Comparison of ENCODE assay signal across 22 cellular contexts in the genomic region with DNA sequence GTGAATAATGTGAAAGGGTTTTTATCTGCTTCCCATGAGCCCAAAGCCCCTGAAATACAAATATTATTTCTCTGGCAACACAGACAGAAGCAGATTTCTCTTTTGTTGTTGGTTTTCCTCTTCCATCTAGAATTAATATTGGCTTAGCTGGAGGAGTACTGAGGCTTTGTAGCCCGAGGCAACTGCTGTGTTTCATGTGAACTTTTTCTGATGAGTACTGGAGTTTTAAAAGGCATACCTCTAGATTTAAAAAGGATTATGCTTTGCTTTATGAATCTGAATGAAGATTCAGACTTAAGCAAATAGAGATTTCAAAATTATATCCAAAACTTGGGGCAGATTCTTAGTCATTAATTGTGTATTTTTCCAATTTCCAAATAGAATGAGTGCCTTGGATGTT.
"Had no signal": no experiment of that assay in that cellular context is flagged by ENCODE, and none has a peak within 500 bp of the region (broad histone marks: within the 10 kb centered on the region; RNA-seq: fewer than 3 reads in every experiment).

No MANE protein-coding gene starts in this region.

- H3K27ac ChIP-seq: foreskin keratinocyte, left ventricle myocardium inferior, neutrophil, spleen, testis, tibial nerve, upper lobe of right lung, vagina had no signal

- H3K4me3 Mint-ChIP-seq: dendritic cell treated with granulocyte-macrophage colony-stimulating factor and Interleukin-4, amounts not matched to agents 40 ng/mL and 50 ng/mL, for 4 days; naive thymus-derived CD8-positive, alpha-beta T cell; stimulated activated memory B cell treated with anti-CD40 and anti-IgM and Interleukin-4, amounts not matched to agents 10 μg/mL and 1 μg/mL and 100 μg/mL, for 72 hours; stimulated activated naive CD8-positive, alpha-beta T cell treated with anti-CD3 and anti-CD28 coated beads, Interleukin-15, Interleukin-2, amounts not matched to agents 100 ng/mL and 50 ng/mL, for 24 hours had no signal

- H3K27me3 Mint-ChIP-seq: dendritic cell treated with granulocyte-macrophage colony-stimulating factor and Interleukin-4, amounts not matched to agents 40 ng/mL and 50 ng/mL, for 4 days; stimulated activated memory B cell treated with anti-CD40 and anti-IgM and Interleukin-4, amounts not matched to agents 10 μg/mL and 1 μg/mL and 100 μg/mL, for 72 hours had no signal

- FAIRE-seq: kidney had no signal

- H3K36me3 Mint-ChIP-seq: naive thymus-derived CD8-positive, alpha-beta T cell; stimulated activated memory B cell treated with anti-CD40 and anti-IgM and Interleukin-4, amounts not matched to agents 10 μg/mL and 1 μg/mL and 100 μg/mL, for 72 hours had no signal

- H3K27ac Mint-ChIP-seq: dendritic cell treated with granulocyte-macrophage colony-stimulating factor and Interleukin-4, amounts not matched to agents 40 ng/mL and 50 ng/mL, for 4 days; naive thymus-derived CD8-positive, alpha-beta T cell; stimulated activated memory B cell treated with anti-CD40 and anti-IgM and Interleukin-4, amounts not matched to agents 10 μg/mL and 1 μg/mL and 100 μg/mL, for 72 hours; stimulated activated naive CD8-positive, alpha-beta T cell treated with anti-CD3 and anti-CD28 coated beads, Interleukin-15, Interleukin-2, amounts not matched to agents 100 ng/mL and 50 ng/mL, for 24 hours had no signal

- H3K9me3 Mint-ChIP-seq: dendritic cell treated with granulocyte-macrophage colony-stimulating factor and Interleukin-4, amounts not matched to agents 40 ng/mL and 50 ng/mL, for 4 days; naive thymus-derived CD8-positive, alpha-beta T cell; stimulated activated memory B cell treated with anti-CD40 and anti-IgM and Interleukin-4, amounts not matched to agents 10 μg/mL and 1 μg/mL and 100 μg/mL, for 72 hours; stimulated activated naive CD8-positive, alpha-beta T cell treated with anti-CD3 and anti-CD28 coated beads, Interleukin-15, Interleukin-2, amounts not matched to agents 100 ng/mL and 50 ng/mL, for 24 hours had no signal

- ATAC-seq: foreskin keratinocyte; left cardiac atrium; mucosa of descending colon; naive thymus-derived CD8-positive, alpha-beta T cell; sciatic nerve; stimulated activated memory B cell treated with anti-CD40 and anti-IgM and Interleukin-4, amounts not matched to agents 10 μg/mL and 1 μg/mL and 100 μg/mL, for 72 hours; upper lobe of right lung had no signal

- H3K36me3 ChIP-seq: left ventricle myocardium inferior, neutrophil, spleen, tibial nerve, upper lobe of right lung, vagina had no signal

- H3K4me1 Mint-ChIP-seq: naive thymus-derived CD8-positive, alpha-beta T cell; stimulated activated memory B cell treated with anti-CD40 and anti-IgM and Interleukin-4, amounts not matched to agents 10 μg/mL and 1 μg/mL and 100 μg/mL, for 72 hours had no signal

- DNase-seq: foreskin keratinocyte; kidney; left cardiac atrium; left ventricle myocardium inferior; mesendoderm; mucosa of descending colon; naive thymus-derived CD8-positive, alpha-beta T cell; posterior cingulate gyrus; spleen; stimulated activated CD4-positive, alpha-beta T cell treated with anti-CD3 and anti-CD28 coated beads, Interleukin-15, amount 100 ng/mL, for 24 hours; stimulated activated CD4-positive, alpha-beta T cell treated with anti-CD3 and anti-CD28 coated beads, Interleukin-1b, Interleukin-23, amount 100 ng/mL, for 48 hours; stimulated activated CD4-positive, alpha-beta T cell treated with anti-CD3 and anti-CD28 coated beads, Interleukin-4, amount 100 ng/mL, for 24 hours; testis; upper lobe of right lung had no signal

- H3K9me3 ChIP-seq: left ventricle myocardium inferior, mucosa of descending colon, neutrophil, spleen, testis, tibial nerve, upper lobe of right lung, vagina had no signal

- H3K4me1 ChIP-seq: foreskin keratinocyte, left ventricle myocardium inferior, spleen, testis, upper lobe of right lung, vagina had no signal

- H3K4me3 ChIP-seq: left ventricle myocardium inferior, lung, mucosa of descending colon, spleen, testis, tibial nerve, upper lobe of right lung, vagina had no signal
